ENCODE assay signal across 1 cellular context in the genomic region with DNA sequence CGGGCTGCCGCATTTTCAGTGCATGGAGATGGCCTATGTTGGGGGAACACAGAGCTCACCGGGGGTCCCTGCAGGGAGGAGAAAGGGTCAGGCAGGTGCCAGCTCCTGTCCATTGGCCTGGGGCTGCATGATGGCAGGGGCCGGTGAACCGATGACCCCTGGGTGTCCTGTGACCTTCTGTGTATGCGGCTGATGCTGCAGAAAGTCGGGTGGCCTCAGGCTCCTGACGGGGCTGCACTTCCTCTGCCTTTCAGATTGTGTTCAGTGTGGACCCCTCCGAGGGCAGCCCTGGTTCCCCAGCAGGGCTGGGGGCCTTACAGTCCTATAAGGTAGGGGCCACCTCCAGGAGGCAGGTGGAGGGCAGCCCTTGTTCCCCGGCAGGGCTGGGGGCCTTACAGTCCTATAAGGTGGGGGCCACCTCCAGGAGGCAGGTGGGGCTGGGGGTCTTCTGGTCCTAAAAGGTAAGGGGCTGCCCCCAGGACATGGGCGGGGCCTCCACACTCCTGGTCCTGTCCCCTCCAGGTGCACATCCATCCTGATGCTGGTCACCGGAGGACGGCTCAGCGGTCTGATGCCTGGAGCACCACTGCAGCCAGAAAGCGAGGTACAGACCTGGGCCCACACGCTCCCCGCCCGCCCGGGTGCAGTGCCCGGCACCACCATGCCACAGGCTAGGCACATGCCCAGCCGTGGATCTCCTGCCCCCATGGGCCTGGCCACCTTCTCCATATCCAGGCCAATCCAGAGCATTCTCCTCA.
TF ChIP-seq lines count a peak whose summit lies in the region.

No MANE protein-coding gene starts in this region.

TF ChIP-seq in GM23338, 12 proteins besides CTCF, POLR2A, EP300 and RAD21 (continued from another document):
- TF ChIP-seq, protein P1, sequence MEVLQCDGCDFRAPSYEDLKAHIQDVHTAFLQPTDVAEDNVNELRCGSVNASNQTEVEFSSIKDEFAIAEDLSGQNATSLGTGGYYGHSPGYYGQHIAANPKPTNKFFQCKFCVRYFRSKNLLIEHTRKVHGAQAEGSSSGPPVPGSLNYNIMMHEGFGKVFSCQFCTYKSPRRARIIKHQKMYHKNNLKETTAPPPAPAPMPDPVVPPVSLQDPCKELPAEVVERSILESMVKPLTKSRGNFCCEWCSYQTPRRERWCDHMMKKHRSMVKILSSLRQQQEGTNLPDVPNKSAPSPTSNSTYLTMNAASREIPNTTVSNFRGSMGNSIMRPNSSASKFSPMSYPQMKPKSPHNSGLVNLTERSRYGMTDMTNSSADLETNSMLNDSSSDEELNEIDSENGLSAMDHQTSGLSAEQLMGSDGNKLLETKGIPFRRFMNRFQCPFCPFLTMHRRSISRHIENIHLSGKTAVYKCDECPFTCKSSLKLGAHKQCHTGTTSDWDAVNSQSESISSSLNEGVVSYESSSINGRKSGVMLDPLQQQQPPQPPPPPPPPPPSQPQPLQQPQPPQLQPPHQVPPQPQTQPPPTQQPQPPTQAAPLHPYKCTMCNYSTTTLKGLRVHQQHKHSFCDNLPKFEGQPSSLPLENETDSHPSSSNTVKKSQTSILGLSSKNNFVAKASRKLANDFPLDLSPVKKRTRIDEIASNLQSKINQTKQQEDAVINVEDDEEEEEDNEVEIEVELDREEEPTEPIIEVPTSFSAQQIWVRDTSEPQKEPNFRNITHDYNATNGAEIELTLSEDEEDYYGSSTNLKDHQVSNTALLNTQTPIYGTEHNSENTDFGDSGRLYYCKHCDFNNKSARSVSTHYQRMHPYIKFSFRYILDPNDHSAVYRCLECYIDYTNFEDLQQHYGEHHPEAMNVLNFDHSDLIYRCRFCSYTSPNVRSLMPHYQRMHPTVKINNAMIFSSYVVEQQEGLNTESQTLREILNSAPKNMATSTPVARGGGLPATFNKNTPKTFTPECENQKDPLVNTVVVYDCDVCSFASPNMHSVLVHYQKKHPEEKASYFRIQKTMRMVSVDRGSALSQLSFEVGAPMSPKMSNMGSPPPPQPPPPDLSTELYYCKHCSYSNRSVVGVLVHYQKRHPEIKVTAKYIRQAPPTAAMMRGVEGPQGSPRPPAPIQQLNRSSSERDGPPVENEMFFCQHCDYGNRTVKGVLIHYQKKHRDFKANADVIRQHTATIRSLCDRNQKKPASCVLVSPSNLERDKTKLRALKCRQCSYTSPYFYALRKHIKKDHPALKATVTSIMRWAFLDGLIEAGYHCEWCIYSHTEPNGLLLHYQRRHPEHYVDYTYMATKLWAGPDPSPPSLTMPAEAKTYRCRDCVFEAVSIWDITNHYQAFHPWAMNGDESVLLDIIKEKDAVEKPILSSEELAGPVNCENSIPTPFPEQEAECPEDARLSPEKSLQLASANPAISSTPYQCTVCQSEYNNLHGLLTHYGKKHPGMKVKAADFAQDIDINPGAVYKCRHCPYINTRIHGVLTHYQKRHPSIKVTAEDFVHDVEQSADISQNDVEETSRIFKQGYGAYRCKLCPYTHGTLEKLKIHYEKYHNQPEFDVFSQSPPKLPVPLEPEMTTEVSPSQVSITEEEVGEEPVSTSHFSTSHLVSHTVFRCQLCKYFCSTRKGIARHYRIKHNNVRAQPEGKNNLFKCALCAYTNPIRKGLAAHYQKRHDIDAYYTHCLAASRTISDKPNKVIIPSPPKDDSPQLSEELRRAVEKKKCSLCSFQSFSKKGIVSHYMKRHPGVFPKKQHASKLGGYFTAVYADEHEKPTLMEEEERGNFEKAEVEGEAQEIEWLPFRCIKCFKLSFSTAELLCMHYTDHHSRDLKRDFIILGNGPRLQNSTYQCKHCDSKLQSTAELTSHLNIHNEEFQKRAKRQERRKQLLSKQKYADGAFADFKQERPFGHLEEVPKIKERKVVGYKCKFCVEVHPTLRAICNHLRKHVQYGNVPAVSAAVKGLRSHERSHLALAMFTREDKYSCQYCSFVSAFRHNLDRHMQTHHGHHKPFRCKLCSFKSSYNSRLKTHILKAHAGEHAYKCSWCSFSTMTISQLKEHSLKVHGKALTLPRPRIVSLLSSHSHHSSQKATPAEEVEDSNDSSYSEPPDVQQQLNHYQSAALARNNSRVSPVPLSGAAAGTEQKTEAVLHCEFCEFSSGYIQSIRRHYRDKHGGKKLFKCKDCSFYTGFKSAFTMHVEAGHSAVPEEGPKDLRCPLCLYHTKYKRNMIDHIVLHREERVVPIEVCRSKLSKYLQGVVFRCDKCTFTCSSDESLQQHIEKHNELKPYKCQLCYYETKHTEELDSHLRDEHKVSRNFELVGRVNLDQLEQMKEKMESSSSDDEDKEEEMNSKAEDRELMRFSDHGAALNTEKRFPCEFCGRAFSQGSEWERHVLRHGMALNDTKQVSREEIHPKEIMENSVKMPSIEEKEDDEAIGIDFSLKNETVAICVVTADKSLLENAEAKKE (CRISPR knock-in tag; IDR thresholded peaks at IDR 0.05), result no peak
- TF ChIP-seq JUNB (IDR thresholded peaks at IDR 0.05; ENCODE audit: unreplicated experiment) (no peak), POLR2AphosphoS5 (IDR thresholded peaks at IDR 0.05; ENCODE audit: low read depth) (no peak)
TF ChIP-seq in GM23338: peak in this region for 0.
